Comparison of ENCODE assay signal across 19 cellular contexts in the genomic region with DNA sequence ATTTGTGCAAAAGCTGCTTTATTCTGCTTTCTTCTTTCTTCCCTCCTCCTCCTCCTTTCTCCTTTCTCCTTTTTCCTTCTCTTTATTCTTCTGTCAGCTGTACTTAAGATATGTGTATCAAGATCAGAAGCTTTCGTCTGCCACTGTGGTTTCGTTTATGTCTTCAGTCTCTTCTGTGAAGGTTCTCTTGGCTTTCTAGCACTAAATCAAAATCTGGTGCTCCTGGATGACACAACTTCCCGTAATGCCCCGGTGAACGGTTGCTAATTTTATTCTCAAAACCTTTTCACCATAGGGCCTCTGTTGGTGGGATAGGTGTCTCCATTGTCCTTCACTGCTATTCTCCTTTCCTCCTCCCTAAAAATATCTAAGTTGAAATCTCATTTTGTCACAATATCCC. TPM values are rescaled to one million over a fixed set of nuclear protein-coding genes. Genes with fewer than 3 reads are reported as not detected.
DNase-seq lines count a peak whose midpoint lies in the region; ATAC-seq, FAIRE-seq and TF ChIP-seq lines count a peak whose summit lies in the region.
"Had no signal": no experiment of that assay in that cellular context is flagged by ENCODE, and none has a peak within 500 bp of the region (broad histone marks: within the 10 kb centered on the region; RNA-seq: fewer than 3 reads in every experiment).

No MANE protein-coding gene starts in this region.

- peaks cover 8% of the 10 kb centered on the region; the same call in 1 of the 2 replicates for H3F3A ChIP-seq in Loucy (ENCODE audit: low read depth)

- H3K4me1 Mint-ChIP-seq in activated CD8-positive, alpha-beta T cell treated with anti-CD3 and anti-CD28 coated beads for 36 hours (ENCODE audit: low read depth): peaks cover 34% of the 10 kb centered on the region
- peaks cover 36% of the 10 kb centered on the region for H3K4me1 Mint-ChIP-seq in activated CD8-positive, alpha-beta T cell treated with anti-CD3 and anti-CD28 coated beads, Interleukin-2, amount 10 ng/mL, durations not matched to agents 7 days and 5 days (ENCODE audit: low read depth)
- peaks cover 15 to 39% (median 25%) of the 10 kb centered on the region in 4 donors for H3K4me1 Mint-ChIP-seq in naive thymus-derived CD8-positive, alpha-beta T cell
- peaks cover 3% of the 10 kb centered on the region for H3K4me1 Mint-ChIP-seq in glutamatergic neuron (ENCODE audit: low read depth, unreplicated experiment)

- no peak overlapping the region for H2AFZ ChIP-seq in DND-41 (ENCODE audit: low read depth, low read length)
- H2AFZ ChIP-seq in Loucy (ENCODE audit: low read length): no peak overlapping the region

- no peak for DNase-seq in activated CD8-positive, alpha-beta T cell treated with anti-CD3 and anti-CD28 coated beads for 36 hours
- DNase-seq in activated CD8-positive, alpha-beta T cell treated with anti-CD3 and anti-CD28 coated beads, Interleukin-2, amount 10 ng/mL, durations not matched to agents 7 days and 5 days: no peak
- DNase-seq in DND-41 (no peak), kidney (no peak), glutamatergic neuron (no peak)
- no peak for DNase-seq in naive thymus-derived CD8-positive, alpha-beta T cell
- DNase-seq: Caco-2, DMS153, EL, IMR-90, NCI-H1092 treated with DMSO at 0.1 percent for 48 hours, NCI-H2081 treated with DMSO at 0.1 percent for 48 hours, NCI-H524 treated with DMSO at 0.1 percent for 48 hours, RPMI8226, SIG-M5 had no signal

- no peak overlapping the region for H3K27ac Mint-ChIP-seq in activated CD8-positive, alpha-beta T cell treated with anti-CD3 and anti-CD28 coated beads for 36 hours
- H3K27ac Mint-ChIP-seq in activated CD8-positive, alpha-beta T cell treated with anti-CD3 and anti-CD28 coated beads, Interleukin-2, amount 10 ng/mL, durations not matched to agents 7 days and 5 days: no peak overlapping the region
- no peak overlapping the region for H3K27ac Mint-ChIP-seq in naive thymus-derived CD8-positive, alpha-beta T cell
- no peak overlapping the region for H3K27ac Mint-ChIP-seq in glutamatergic neuron (ENCODE audit: unreplicated experiment)
- H3K27ac Mint-ChIP-seq: CD14-positive monocyte had no signal

- H3K27me3 Mint-ChIP-seq in activated CD8-positive, alpha-beta T cell treated with anti-CD3 and anti-CD28 coated beads for 36 hours: no peaks in the 10 kb centered on the region
- no peaks in the 10 kb centered on the region for H3K27me3 Mint-ChIP-seq in activated CD8-positive, alpha-beta T cell treated with anti-CD3 and anti-CD28 coated beads, Interleukin-2, amount 10 ng/mL, durations not matched to agents 7 days and 5 days (ENCODE audit: low read depth)
- H3K27me3 Mint-ChIP-seq in naive thymus-derived CD8-positive, alpha-beta T cell: no peaks in the 10 kb centered on the region
- H3K27me3 Mint-ChIP-seq in glutamatergic neuron (ENCODE audit: unreplicated experiment): no peaks in the 10 kb centered on the region

- H3K4me3 ChIP-seq in DND-41 (ENCODE audit: low read depth in 1 of 2, low read length in 2 of 2) (no peak overlapping the region), Loucy (ENCODE audit: low read length, poor library complexity, severe bottlenecking) (peak overlapping the region; percentile 96), kidney (ENCODE audit: low read length in 2 of 2) (no peak overlapping the region)

- H4K20me1 ChIP-seq in DND-41 (ENCODE audit: insufficient read depth, low read length) (peaks cover 18% of the 10 kb centered on the region), Loucy (ENCODE audit: insufficient read depth, low read length, poor library complexity, severe bottlenecking) (peaks cover 7% of the 10 kb centered on the region)

- H3K9ac ChIP-seq in DND-41 (ENCODE audit: low read depth, low read length) (no peak overlapping the region), Loucy (ENCODE audit: low read depth, low read length, poor library complexity, severe bottlenecking) (peak overlapping the region; percentile 95), kidney (ENCODE audit: low read length in 2 of 2) (no peak overlapping the region)

- H3K9me3 ChIP-seq in DND-41 (ENCODE audit: insufficient read depth, low read length, severe bottlenecking): no peaks in the 10 kb centered on the region
- no peaks in the 10 kb centered on the region for H3K9me3 ChIP-seq in Loucy (ENCODE audit: insufficient read depth, low read depth, low read length)
- H3K9me3 ChIP-seq in kidney (ENCODE audit: control insufficient read depth in 1 of 2, low read length in 2 of 2): no peaks in the 10 kb centered on the region
- H3K9me3 ChIP-seq: Caco-2 had no signal

- H3K27me3 ChIP-seq in DND-41 (ENCODE audit: insufficient read depth, low read length, poor library complexity) (no peaks in the 10 kb centered on the region), Loucy (ENCODE audit: insufficient read depth, low read length, poor library complexity, severe bottlenecking) (peaks cover 4% of the 10 kb centered on the region)

- POLR2A ChIA-PET in activated CD8-positive, alpha-beta T cell treated with anti-CD3 and anti-CD28 coated beads for 36 hours (lab: Charles Lee): no interaction called here
- POLR2A ChIA-PET in activated CD8-positive, alpha-beta T cell treated with anti-CD3 and anti-CD28 coated beads, Interleukin-2, amount 10 ng/mL, durations not matched to agents 7 days and 5 days (lab: Charles Lee): interaction anchor here (1.1 kb wide), 1 partner anchor 22 kb away, joined by 5 read pairs; no protein-coding TSS in a partner anchor
- POLR2A ChIA-PET in naive thymus-derived CD8-positive, alpha-beta T cell (lab: Charles Lee): interaction anchor here (1.6 kb wide), 1 partner anchor 45 kb away, joined by 6 read pairs; no protein-coding TSS in a partner anchor

- intact Hi-C loops in activated CD8-positive, alpha-beta T cell treated with anti-CD3 and anti-CD28 coated beads for 36 hours (cut with micrococcal nuclease): no loop called here
- intact Hi-C loops in kidney (cut with DNase I): no loop called here

- no peak for TF ChIP-seq CTCF in activated CD8-positive, alpha-beta T cell treated with anti-CD3 and anti-CD28 coated beads for 36 hours (IDR thresholded peaks at IDR 0.05)
- TF ChIP-seq CTCF in DND-41 (IDR thresholded peaks at IDR 0.05; ENCODE audit: borderline replicate concordance, extremely low read depth, low read length, poor library complexity, severe bottlenecking): no peak
- no peak for TF ChIP-seq CTCF in Loucy (conservative IDR thresholded peaks at IDR 0.05; ENCODE audit: low read length)
- no peak for TF ChIP-seq CTCF in kidney (IDR thresholded peaks at IDR 0.05; ENCODE audit: borderline replicate concordance, extremely low read depth, insufficient read depth)
- TF ChIP-seq CTCF in glutamatergic neuron (IDR thresholded peaks at IDR 0.05; ENCODE audit: partially characterized antibody, unreplicated experiment): no peak

- H3K79me2 ChIP-seq in DND-41 (ENCODE audit: insufficient read depth, low read length) (peaks cover 97% of the 10 kb centered on the region), Loucy (ENCODE audit: insufficient read depth, low read length) (peaks cover 99% of the 10 kb centered on the region)

- CTCF ChIA-PET in activated CD8-positive, alpha-beta T cell treated with anti-CD3 and anti-CD28 coated beads for 36 hours (lab: Charles Lee): interaction anchor here (2.0 to 2.3 kb wide), 3 partner anchors 8 to 266 kb away, joined by 5 to 12 read pairs (median 11); no protein-coding TSS in a partner anchor
- CTCF ChIA-PET in activated CD8-positive, alpha-beta T cell treated with anti-CD3 and anti-CD28 coated beads, Interleukin-2, amount 10 ng/mL, durations not matched to agents 7 days and 5 days (lab: Charles Lee): interaction anchor here (1.2 to 2.8 kb wide), 4 partner anchors 8 to 266 kb away, joined by 3 to 16 read pairs (median 7); no protein-coding TSS in a partner anchor

- no peaks in the 10 kb centered on the region; the same call in 1 of the 2 replicates for H3K36me3 ChIP-seq in DND-41 (ENCODE audit: insufficient read depth, low read length)
- H3K36me3 ChIP-seq in Loucy (ENCODE audit: insufficient read depth, low read length): no peaks in the 10 kb centered on the region
- H3K36me3 ChIP-seq in kidney (ENCODE audit: control insufficient read depth in 1 of 2, insufficient read depth in 2 of 2, low read length in 2 of 2): no peaks in the 10 kb centered on the region

- H3K4me3 Mint-ChIP-seq in activated CD8-positive, alpha-beta T cell treated with anti-CD3 and anti-CD28 coated beads for 36 hours: no peak overlapping the region
- no peak overlapping the region for H3K4me3 Mint-ChIP-seq in activated CD8-positive, alpha-beta T cell treated with anti-CD3 and anti-CD28 coated beads, Interleukin-2, amount 10 ng/mL, durations not matched to agents 7 days and 5 days
- no peak overlapping the region for H3K4me3 Mint-ChIP-seq in naive thymus-derived CD8-positive, alpha-beta T cell
- no peak overlapping the region for H3K4me3 Mint-ChIP-seq in glutamatergic neuron (ENCODE audit: unreplicated experiment)
- H3K4me3 Mint-ChIP-seq: CD14-positive monocyte had no signal

- H3K27ac ChIP-seq in DND-41 (ENCODE audit: low read length) (no peak overlapping the region), kidney (ENCODE audit: low read depth in 2 of 2, low read length in 2 of 2) (no peak overlapping the region)

- H3K9me3 Mint-ChIP-seq in activated CD8-positive, alpha-beta T cell treated with anti-CD3 and anti-CD28 coated beads for 36 hours: no peaks in the 10 kb centered on the region
- no peaks in the 10 kb centered on the region for H3K9me3 Mint-ChIP-seq in activated CD8-positive, alpha-beta T cell treated with anti-CD3 and anti-CD28 coated beads, Interleukin-2, amount 10 ng/mL, durations not matched to agents 7 days and 5 days (ENCODE audit: insufficient read depth)
- H3K9me3 Mint-ChIP-seq in naive thymus-derived CD8-positive, alpha-beta T cell: no peaks in the 10 kb centered on the region
- H3K9me3 Mint-ChIP-seq in glutamatergic neuron (ENCODE audit: unreplicated experiment): no peaks in the 10 kb centered on the region
- H3K9me3 Mint-ChIP-seq: CD14-positive monocyte had no signal

- H3K36me3 Mint-ChIP-seq in activated CD8-positive, alpha-beta T cell treated with anti-CD3 and anti-CD28 coated beads for 36 hours (ENCODE audit: low read depth): peaks cover 7% of the 10 kb centered on the region
- peaks cover 6% of the 10 kb centered on the region for H3K36me3 Mint-ChIP-seq in activated CD8-positive, alpha-beta T cell treated with anti-CD3 and anti-CD28 coated beads, Interleukin-2, amount 10 ng/mL, durations not matched to agents 7 days and 5 days (ENCODE audit: low read depth)
- H3K36me3 Mint-ChIP-seq in naive thymus-derived CD8-positive, alpha-beta T cell: peaks cover 0 to 4% (median 2%) of the 10 kb centered on the region in 3 donors
- H3K36me3 Mint-ChIP-seq in glutamatergic neuron (ENCODE audit: unreplicated experiment): no peaks in the 10 kb centered on the region

- ATAC-seq in activated CD8-positive, alpha-beta T cell treated with anti-CD3 and anti-CD28 coated beads for 36 hours: peak; percentile 37
- ATAC-seq in activated CD8-positive, alpha-beta T cell treated with anti-CD3 and anti-CD28 coated beads, Interleukin-2, amount 10 ng/mL, durations not matched to agents 7 days and 5 days: no peak
- ATAC-seq in DND-41 (ENCODE audit: insufficient read depth, low read depth): no peak
- ATAC-seq in naive thymus-derived CD8-positive, alpha-beta T cell: peak; percentile 35 to 45
- ATAC-seq in GM19035 (IDR thresholded peaks at IDR 0.05; ENCODE audit: unreplicated experiment): no peak

- no peaks in the 10 kb centered on the region for H3K9me2 ChIP-seq in Loucy (replicated peaks; ENCODE audit: low read depth, low read length)

- peak overlapping the region; percentile 25; the same call in 1 of the 2 replicates for H3K4me2 ChIP-seq in DND-41 (ENCODE audit: insufficient read depth, low read length)
- peak overlapping the region; percentile 91 for H3K4me2 ChIP-seq in Loucy (ENCODE audit: low read depth, low read length, poor library complexity, severe bottlenecking)

- H3K4me1 ChIP-seq in DND-41 (ENCODE audit: insufficient read depth, low read length) (peaks cover 75% of the 10 kb centered on the region), Loucy (ENCODE audit: insufficient read depth, low read length, poor library complexity, severe bottlenecking) (peaks cover 77% of the 10 kb centered on the region), kidney (ENCODE audit: control insufficient read depth in 1 of 2, insufficient read depth in 1 of 2, low read depth in 1 of 2, low read length in 2 of 2) (peaks cover 3 to 7% of the 10 kb centered on the region in 2 donors)
- H3K4me1 ChIP-seq: Caco-2 had no signal

- FAIRE-seq in kidney (lab: Jason Lieb, UNC): no peak
- FAIRE-seq: H54 had no signal

RNA-seq across cellular contexts. Expression of a gene that starts 5.0 kb away (rescaled TPM):
- 10 to 100 TPM; 16.9 to 17.3 TPM for total RNA-seq in activated CD8-positive, alpha-beta T cell treated with anti-CD3 and anti-CD28 coated beads for 36 hours
- total RNA-seq in activated CD8-positive, alpha-beta T cell treated with anti-CD3 and anti-CD28 coated beads, Interleukin-2, amount 10 ng/mL, durations not matched to agents 7 days and 5 days: 10 to 100 TPM; 15.2 to 17.1 TPM
- 10 to 100 TPM; 23.5 to 24.3 TPM for total RNA-seq in naive thymus-derived CD8-positive, alpha-beta T cell
- 10 to 100 TPM; 15.8 to 17.6 (median 16.3) TPM for polyA plus RNA-seq in naive thymus-derived CD8-positive, alpha-beta T cell
- total RNA-seq in kidney: 35.6 TPM
- polyA plus RNA-seq in kidney (ENCODE audit: insufficient read depth, low read depth, low replicate concordance): 11.5 TPM
- 29.3 TPM for total RNA-seq in glutamatergic neuron (ENCODE audit: unreplicated experiment)

RNA-seq across cellular contexts. Expression of a gene that starts 21.6 kb away (rescaled TPM):
- 10 to 100 TPM; 25.3 to 25.4 TPM for total RNA-seq in activated CD8-positive, alpha-beta T cell treated with anti-CD3 and anti-CD28 coated beads for 36 hours
- total RNA-seq in activated CD8-positive, alpha-beta T cell treated with anti-CD3 and anti-CD28 coated beads, Interleukin-2, amount 10 ng/mL, durations not matched to agents 7 days and 5 days: 10 to 100 TPM; 24.1 to 27.6 TPM
- 10 to 100 TPM; 38.4 to 39.4 TPM for total RNA-seq in naive thymus-derived CD8-positive, alpha-beta T cell
- polyA plus RNA-seq in naive thymus-derived CD8-positive, alpha-beta T cell: 10 to 100 TPM; 62.7 to 73.1 (median 71.1) TPM
- 21.3 TPM for total RNA-seq in kidney
- polyA plus RNA-seq in kidney (ENCODE audit: insufficient read depth, low read depth, low replicate concordance): 17.9 TPM
- total RNA-seq in glutamatergic neuron (ENCODE audit: unreplicated experiment): 48.4 TPM

RNA-seq across cellular contexts. Expression of a gene that starts 49.8 kb away (rescaled TPM):
- under 1 TPM; 0.49 to 0.68 TPM for total RNA-seq in activated CD8-positive, alpha-beta T cell treated with anti-CD3 and anti-CD28 coated beads for 36 hours
- total RNA-seq in activated CD8-positive, alpha-beta T cell treated with anti-CD3 and anti-CD28 coated beads, Interleukin-2, amount 10 ng/mL, durations not matched to agents 7 days and 5 days: under 1 TPM; 0.97 TPM
- total RNA-seq in naive thymus-derived CD8-positive, alpha-beta T cell: 1 to 10 TPM; 1.1 to 1.2 TPM
- polyA plus RNA-seq in naive thymus-derived CD8-positive, alpha-beta T cell: 1 to 10 TPM in 1 of 3 donors, under 1 TPM in 2; 0.77 to 2.1 (median 0.98) TPM
- total RNA-seq in kidney (2.3 TPM), glutamatergic neuron (ENCODE audit: unreplicated experiment) (0.34 TPM)
- polyA plus RNA-seq in kidney (ENCODE audit: insufficient read depth, low read depth, low replicate concordance): 2.8 TPM

Comparison
In these comparisons a context has a peak if more than half of its experiments do, and no peak if none do; other contexts are left out.
1. ATAC-seq: peak in activated CD8-positive, alpha-beta T cell treated with anti-CD3 and anti-CD28 coated beads for 36 hours (single experiment) and naive thymus-derived CD8-positive, alpha-beta T cell (2 of 2); none in activated CD8-positive, alpha-beta T cell treated with anti-CD3 and anti-CD28 coated beads, Interleukin-2, amount 10 ng/mL, durations not matched to agents 7 days and 5 days (single experiment), DND-41 (single experiment) and GM19035 (single experiment).